ENCODE assay signal across 8 cellular contexts in genomic region chr2:43877782-43878464, GRCh38. TPM values are rescaled to one million over a fixed set of nuclear protein-coding genes. Genes with fewer than 3 reads are reported as not detected.
DNase-seq lines count a peak whose midpoint lies in the region; ATAC-seq and TF ChIP-seq lines count a peak whose summit lies in the region.

No MANE protein-coding gene starts in this region.

- H3K27me3 Mint-ChIP-seq in activated T-helper 2 cell treated with anti-CD3 and anti-CD28 coated beads, Interferon-gamma antibody, Interleukin-2, Interleukin-4, amounts not matched to agents 10 μg/mL and 5 μg/mL and 100 μg/mL, durations not matched to agents 14 hours and 24 hours and 36 hours (ENCODE audit: low read depth), result no peaks in the 10 kb centered on the region
- H3K27me3 Mint-ChIP-seq in type B pancreatic cell, result peaks cover 24% of the 10 kb centered on the region

- no peaks in the 10 kb centered on the region for H3K79me2 ChIP-seq in osteoblast (ENCODE audit: insufficient read depth, low read length)

- no peaks in the 10 kb centered on the region for H3K36me3 ChIP-seq in osteoblast (ENCODE audit: insufficient read depth, low read length)

- peaks cover 11% of the 10 kb centered on the region for H3K4me1 Mint-ChIP-seq in activated T-helper 2 cell treated with anti-CD3 and anti-CD28 coated beads, Interferon-gamma antibody, Interleukin-2, Interleukin-4, amounts not matched to agents 10 μg/mL and 5 μg/mL and 100 μg/mL, durations not matched to agents 14 hours and 24 hours and 36 hours (ENCODE audit: low read depth)
- no peaks in the 10 kb centered on the region for H3K4me1 Mint-ChIP-seq in type B pancreatic cell (ENCODE audit: unreplicated experiment)

- no peak overlapping the region for H3K27ac ChIP-seq in RWPE1
- H3K27ac ChIP-seq in osteoblast (ENCODE audit: low read depth, low read length), result no peak overlapping the region

- DNase-seq in COLO829 (ENCODE audit: low spot score), result peak; percentile 76
- no peak for DNase-seq in LNCaP clone FGC (ENCODE audit: low read depth)
- peak; percentile 66 for DNase-seq in RWPE1 (ENCODE audit: low spot score)
- peak; percentile 62 for DNase-seq in activated T-helper 2 cell treated with anti-CD3 and anti-CD28 coated beads, Interferon-gamma antibody, Interleukin-2, Interleukin-4, amounts not matched to agents 10 μg/mL and 5 μg/mL and 100 μg/mL, durations not matched to agents 14 hours and 24 hours and 36 hours (ENCODE audit: low spot score)
- peak; percentile 52 for DNase-seq in foreskin melanocyte
- DNase-seq in osteoblast (ENCODE audit: insufficient read length, low spot score, missing footprints), result peak; percentile 95
- DNase-seq in type B pancreatic cell (ENCODE audit: extremely low spot score, unreplicated experiment), result no peak

- peaks cover 5% of the 10 kb centered on the region for H3K27me3 ChIP-seq in osteoblast (ENCODE audit: insufficient read depth, low read length)

- peak overlapping the region; percentile 41 for H3K4me2 ChIP-seq in osteoblast (ENCODE audit: insufficient read depth, low read length)

- H4K20me1 ChIP-seq in osteoblast (ENCODE audit: insufficient read depth, low read length), result no peaks in the 10 kb centered on the region

- H3K9me3 ChIP-seq in osteoblast (ENCODE audit: low read depth, low read length), result no peaks in the 10 kb centered on the region

- no peak overlapping the region for H3K27ac Mint-ChIP-seq in activated T-helper 2 cell treated with anti-CD3 and anti-CD28 coated beads, Interferon-gamma antibody, Interleukin-2, Interleukin-4, amounts not matched to agents 10 μg/mL and 5 μg/mL and 100 μg/mL, durations not matched to agents 14 hours and 24 hours and 36 hours
- no peak overlapping the region for H3K27ac Mint-ChIP-seq in type B pancreatic cell

- CTCF ChIA-PET in RWPE1 (lab: Yijun Ruan, JAX), result interaction anchor here (0.5 to 1.2 kb wide), 17 partner anchors 10 to 1506 kb away, joined by 3 to 5 read pairs (median 3); no protein-coding TSS in a partner anchor

- H3K4me3 Mint-ChIP-seq in activated T-helper 2 cell treated with anti-CD3 and anti-CD28 coated beads, Interferon-gamma antibody, Interleukin-2, Interleukin-4, amounts not matched to agents 10 μg/mL and 5 μg/mL and 100 μg/mL, durations not matched to agents 14 hours and 24 hours and 36 hours (ENCODE audit: low read depth), result no peak overlapping the region
- no peak overlapping the region for H3K4me3 Mint-ChIP-seq in type B pancreatic cell

- intact Hi-C loops in activated T-helper 2 cell treated with anti-CD3 and anti-CD28 coated beads, Interferon-gamma antibody, Interleukin-2, Interleukin-4, amounts not matched to agents 10 μg/mL and 5 μg/mL and 100 μg/mL, durations not matched to agents 14 hours and 24 hours and 36 hours (cut with micrococcal nuclease), result loop anchor here (5.0 kb wide), 2 partner anchors 49 to 271 kb away; no protein-coding TSS in a partner anchor

- POLR2A ChIA-PET in RWPE1 (lab: Yijun Ruan, JAX; ENCODE audit: low non-redundant PET), result no interaction called here

- peak; percentile 62 for ATAC-seq in GM21367 (IDR thresholded peaks at IDR 0.05; ENCODE audit: unreplicated experiment)

- H3K4me3 ChIP-seq in LNCaP clone FGC (ENCODE audit: low read depth, low read length) (no peak overlapping the region), osteoblast (ENCODE audit: insufficient read depth, low read length) (no peak overlapping the region)

- TF ChIP-seq CTCF in LNCaP clone FGC (IDR thresholded peaks at IDR 0.05; ENCODE audit: control insufficient read depth, extremely low read depth, insufficient read depth) (peak; percentile 76), RWPE1 (conservative IDR thresholded peaks at IDR 0.05; ENCODE audit: low read depth) (peak; percentile 83), osteoblast (IDR thresholded peaks at IDR 0.05; ENCODE audit: extremely low read depth, low read depth, low read length) (peak; percentile 99), type B pancreatic cell (conservative IDR thresholded peaks at IDR 0.05) (peak; percentile 91)

- H3K4me1 ChIP-seq in osteoblast (ENCODE audit: insufficient read depth, low read length), result no peaks in the 10 kb centered on the region

- no peak overlapping the region for H2AFZ ChIP-seq in osteoblast (ENCODE audit: low read length)

- no peaks in the 10 kb centered on the region for H3K36me3 Mint-ChIP-seq in activated T-helper 2 cell treated with anti-CD3 and anti-CD28 coated beads, Interferon-gamma antibody, Interleukin-2, Interleukin-4, amounts not matched to agents 10 μg/mL and 5 μg/mL and 100 μg/mL, durations not matched to agents 14 hours and 24 hours and 36 hours (ENCODE audit: low read depth)
- no peaks in the 10 kb centered on the region for H3K36me3 Mint-ChIP-seq in type B pancreatic cell

- no peaks in the 10 kb centered on the region for H3K9me3 Mint-ChIP-seq in activated T-helper 2 cell treated with anti-CD3 and anti-CD28 coated beads, Interferon-gamma antibody, Interleukin-2, Interleukin-4, amounts not matched to agents 10 μg/mL and 5 μg/mL and 100 μg/mL, durations not matched to agents 14 hours and 24 hours and 36 hours
- no peaks in the 10 kb centered on the region for H3K9me3 Mint-ChIP-seq in type B pancreatic cell

RNA-seq across cellular contexts. Expression of gene ABCG8, which starts 39.2 kb away (rescaled TPM):
- total RNA-seq in activated T-helper 2 cell treated with anti-CD3 and anti-CD28 coated beads, Interferon-gamma antibody, Interleukin-2, Interleukin-4, amounts not matched to agents 10 μg/mL and 5 μg/mL and 100 μg/mL, durations not matched to agents 14 hours and 24 hours and 36 hours, result 0.23 TPM in 2 replicates
- not detected in 2 replicates for total RNA-seq in osteoblast
- total RNA-seq in type B pancreatic cell (ENCODE audit: low replicate concordance), result 0.31 TPM in 1 of 2 replicates, not detected in the other

RNA-seq across cellular contexts. Expression of gene ABCG5, which starts 39.3 kb away (rescaled TPM):
- total RNA-seq in activated T-helper 2 cell treated with anti-CD3 and anti-CD28 coated beads, Interferon-gamma antibody, Interleukin-2, Interleukin-4, amounts not matched to agents 10 μg/mL and 5 μg/mL and 100 μg/mL, durations not matched to agents 14 hours and 24 hours and 36 hours, result 0.14 TPM in 2 replicates
- total RNA-seq in osteoblast (not detected in 2 replicates), type B pancreatic cell (ENCODE audit: low replicate concordance) (0.10 and 0.36 TPM in 2 replicates)

Comparison
In these comparisons a context has a peak if more than half of its experiments do, and no peak if none do; other contexts are left out.
1. DNase-seq: peak in COLO829 (single experiment), RWPE1 (single experiment), activated T-helper 2 cell treated with anti-CD3 and anti-CD28 coated beads, Interferon-gamma antibody, Interleukin-2, Interleukin-4, amounts not matched to agents 10 μg/mL and 5 μg/mL and 100 μg/mL, durations not matched to agents 14 hours and 24 hours and 36 hours (single experiment), foreskin melanocyte (single experiment) and osteoblast (single experiment); none in LNCaP clone FGC (single experiment) and type B pancreatic cell (single experiment).
2. Peak in every context shown above with its lines, with median percentiles within 50 percentile points of each other: CTCF ChIP-seq.